In genomic region chr7:55570218-55570873, GRCh38 we compare ENCODE assay signal across 8 cellular contexts. TPM values are rescaled to one million over a fixed set of nuclear protein-coding genes. Genes with fewer than 3 reads are reported as not detected.
DNase-seq lines count a peak whose midpoint lies in the region; ATAC-seq and TF ChIP-seq lines count a peak whose summit lies in the region.

No MANE protein-coding gene starts in this region.

- TF ChIP-seq CTCF in ascending aorta (IDR thresholded peaks at IDR 0.05) (no peak), osteoblast (IDR thresholded peaks at IDR 0.05; ENCODE audit: extremely low read depth, low read depth, low read length) (no peak)

- H3K9ac ChIP-seq in BLaER1: no peak overlapping the region; the same call in 1 of the 2 replicates

- H3K9me3 ChIP-seq in BLaER1 (no peaks in the 10 kb centered on the region), ascending aorta (no peaks in the 10 kb centered on the region), osteoblast (ENCODE audit: low read depth, low read length) (no peaks in the 10 kb centered on the region)

- ATAC-seq in HG03354 (IDR thresholded peaks at IDR 0.05; ENCODE audit: poor library complexity, severe bottlenecking, unreplicated experiment): peak; percentile 53

- H3K4me2 ChIP-seq in BLaER1 (peak overlapping the region; percentile 96), osteoblast (ENCODE audit: insufficient read depth, low read length) (peak overlapping the region; percentile 91)

- H2AFZ ChIP-seq in osteoblast (ENCODE audit: low read length): no peak overlapping the region

- peak; percentile 28 for TF ChIP-seq POLR2A in GM19193 (IDR thresholded peaks at IDR 0.05; ENCODE audit: extremely low read depth, insufficient read depth, insufficient read length)

- H3K4me3 ChIP-seq in BLaER1 (peak overlapping the region; percentile 95; the same call in 1 of the 2 replicates), ascending aorta (peak overlapping the region; percentile 85 to 97), osteoblast (ENCODE audit: insufficient read depth, low read length) (no peak overlapping the region)

- H3K79me2 ChIP-seq in osteoblast (ENCODE audit: insufficient read depth, low read length): peaks cover 62% of the 10 kb centered on the region

- intact Hi-C loops in ascending aorta (cut with DNase I): loop anchor here (5.0 to 10.0 kb wide), 9 partner anchors 46 to 816 kb away; partner anchors contain the start of genes CCT6A, LANCL2, NIPSNAP2 and PHKG1

- H4K20me1 ChIP-seq in BLaER1: peaks cover 58% of the 10 kb centered on the region
- peaks cover 20% of the 10 kb centered on the region for H4K20me1 ChIP-seq in osteoblast (ENCODE audit: insufficient read depth, low read length)

- DNase-seq in ascending aorta (ENCODE audit: low spot score in 2 of 2): no peak
- no peak for DNase-seq in osteoblast (ENCODE audit: insufficient read length, low spot score, missing footprints)
- DNase-seq in mucosa of gallbladder (ENCODE audit: low spot score): no peak
- no peak for DNase-seq in stimulated activated CD4-positive, alpha-beta T cell treated with anti-CD3 and anti-CD28 coated beads, Interleukin-4, amount 100 ng/mL, for 4 hours
- DNase-seq in activated CD4-positive, CD25-positive, alpha-beta regulatory T cell treated with anti-CD3 and anti-CD28 coated beads, Interleukin-2, amount 50 U/mL, for 72 hours: no peak

- H3K36me3 ChIP-seq in BLaER1: no peaks in the 10 kb centered on the region
- H3K36me3 ChIP-seq in ascending aorta: no peaks in the 10 kb centered on the region
- peaks cover 3% of the 10 kb centered on the region for H3K36me3 ChIP-seq in osteoblast (ENCODE audit: insufficient read depth, low read length)

- no peak overlapping the region for H3K27ac ChIP-seq in BLaER1
- H3K27ac ChIP-seq in ascending aorta: peak overlapping the region; percentile 90 to 91
- peak overlapping the region; percentile 82 for H3K27ac ChIP-seq in osteoblast (ENCODE audit: low read depth, low read length)

- H3K4me1 ChIP-seq in BLaER1 (peaks cover 67% of the 10 kb centered on the region), ascending aorta (peaks cover 11 to 50% of the 10 kb centered on the region in 2 donors), osteoblast (ENCODE audit: insufficient read depth, low read length) (peaks cover 30% of the 10 kb centered on the region)

- H3K27me3 ChIP-seq in BLaER1 (no peaks in the 10 kb centered on the region), ascending aorta (no peaks in the 10 kb centered on the region), osteoblast (ENCODE audit: insufficient read depth, low read length) (no peaks in the 10 kb centered on the region)

RNA-seq across cellular contexts. Expression of gene VOPP1, which starts 2.0 kb away (rescaled TPM):
- total RNA-seq in ascending aorta (78.8 TPM), osteoblast (74.6 TPM in 2 replicates), mucosa of gallbladder (68.2 TPM)
